In the genomic region with DNA sequence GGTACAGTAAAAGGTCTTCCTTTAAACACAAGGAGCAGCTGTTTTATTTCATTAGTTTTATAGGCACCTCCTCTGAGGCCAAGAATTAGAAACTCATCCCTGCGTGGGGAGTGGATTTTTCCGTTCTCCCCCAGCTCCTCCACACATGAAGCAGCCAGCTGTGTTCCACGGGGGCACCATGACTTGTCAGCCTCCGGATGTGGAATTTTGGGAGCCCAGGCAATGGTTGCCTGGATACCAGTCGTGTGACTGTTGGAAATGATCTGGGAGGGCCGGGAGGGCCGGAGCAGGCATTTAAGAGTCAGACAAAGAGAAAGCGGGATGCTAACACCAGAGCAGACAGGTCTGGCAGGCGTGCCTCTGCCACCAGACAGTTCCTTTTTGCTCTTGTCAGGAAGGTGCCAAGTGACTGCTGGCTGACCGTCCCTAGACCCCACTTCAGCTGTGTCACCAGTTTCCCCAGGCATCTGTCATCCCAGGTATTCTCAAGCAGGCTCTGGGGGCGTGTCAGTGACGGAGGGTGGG, we compare ENCODE assay signal across 13 cellular contexts. TPM values are rescaled to one million over a fixed set of nuclear protein-coding genes. Genes with fewer than 3 reads are reported as not detected.
DNase-seq lines count a peak whose midpoint lies in the region; ATAC-seq and TF ChIP-seq lines count a peak whose summit lies in the region.
"Had no signal": no experiment of that assay in that cellular context is flagged by ENCODE, and none has a peak within 500 bp of the region (broad histone marks: within the 10 kb centered on the region; RNA-seq: fewer than 3 reads in every experiment).

No MANE protein-coding gene starts in this region.

- H3K9me3 ChIP-seq in body of pancreas: no peaks in the 10 kb centered on the region
- H3K9me3 ChIP-seq in right atrium auricular region: no peaks in the 10 kb centered on the region
- H3K9me3 ChIP-seq: BE2C had no signal

- H3K4me1 ChIP-seq in body of pancreas (no peaks in the 10 kb centered on the region), right atrium auricular region (peaks cover 0 to 80% of the 10 kb centered on the region in 2 donors)

- no peaks in the 10 kb centered on the region for H3K9me3 Mint-ChIP-seq in activated CD4-positive, alpha-beta T cell treated with anti-CD3 and anti-CD28 coated beads for 36 hours (ENCODE audit: low read depth)
- H3K9me3 Mint-ChIP-seq: stimulated activated naive CD8-positive, alpha-beta T cell treated with anti-CD3 and anti-CD28 coated beads, Interleukin-15, amount 100 ng/mL, for 72 hours had no signal

- H3K27ac Mint-ChIP-seq in activated CD4-positive, alpha-beta T cell treated with anti-CD3 and anti-CD28 coated beads for 36 hours: no peak overlapping the region
- H3K27ac Mint-ChIP-seq: activated CD8-positive, alpha-beta memory T cell treated with anti-CD3 and anti-CD28 coated beads, Interleukin-2, amount 10 ng/mL, durations not matched to agents 7 days and 5 days had no signal

- TF ChIP-seq POLR2A in body of pancreas (IDR thresholded peaks at IDR 0.05): no peak

- H3K27me3 Mint-ChIP-seq in activated CD4-positive, alpha-beta T cell treated with anti-CD3 and anti-CD28 coated beads for 36 hours: no peaks in the 10 kb centered on the region
- H3K27me3 Mint-ChIP-seq: activated CD8-positive, alpha-beta memory T cell treated with anti-CD3 and anti-CD28 coated beads, Interleukin-2, amount 10 ng/mL, durations not matched to agents 7 days and 5 days; stimulated activated naive CD8-positive, alpha-beta T cell treated with anti-CD3 and anti-CD28 coated beads, Interleukin-15, amount 100 ng/mL, for 72 hours had no signal

- CTCF ChIA-PET in activated CD4-positive, alpha-beta T cell treated with anti-CD3 and anti-CD28 coated beads for 36 hours (lab: Charles Lee): interaction anchor here (0.8 to 1.8 kb wide), 4 partner anchors 9 to 388 kb away, joined by 3 to 6 read pairs (median 4); partner anchors contain the start of gene CDC42EP2

- H3K4me3 ChIP-seq in AG09309 (ENCODE audit: control insufficient read depth, low read depth, low read length) (no peak overlapping the region), body of pancreas (no peak overlapping the region), right atrium auricular region (no peak overlapping the region)
- H3K4me3 ChIP-seq: SK-N-MC had no signal

- POLR2A ChIA-PET in activated CD4-positive, alpha-beta T cell treated with anti-CD3 and anti-CD28 coated beads for 36 hours (lab: Charles Lee): interaction anchor here (0.5 to 0.6 kb wide), 2 partner anchors 15 to 846 kb away, joined by 3 to 4 read pairs; no protein-coding TSS in a partner anchor

- TF ChIP-seq CTCF in AG09309 (IDR thresholded peaks at IDR 0.05; ENCODE audit: control insufficient read depth, insufficient read depth, low read depth, low read length, missing control alignments) (no peak), body of pancreas (IDR thresholded peaks at IDR 0.05) (no peak), right atrium auricular region (IDR thresholded peaks at IDR 0.05) (no peak)

- WGBS in body of pancreas, 2 donors: 68 to 82% methylated on average over 6 to 12 of the region's 12 CpGs

- intact Hi-C loops in body of pancreas (cut with DNase I): no loop called here
- intact Hi-C loops in posterior cingulate gyrus (cut with DNase I): no loop called here
- intact Hi-C loops in activated CD4-positive, alpha-beta T cell treated with anti-CD3 and anti-CD28 coated beads for 36 hours (cut with DNase I, micrococcal nuclease): no loop called here

- DNase-seq in AG09309 (ENCODE audit: low read depth): peak; percentile 60
- DNase-seq in body of pancreas: peak in 2 of 4 donors; percentile 27 to 34
- peak; percentile 86 for DNase-seq in right atrium auricular region (ENCODE audit: low spot score)
- peak in 8 of 10 donors; percentile 48 to 96 (median 76) for DNase-seq in posterior cingulate gyrus
- no peak for DNase-seq in NCI-H1417 (lab: John Stamatoyannopoulos, UW)
- no peak for DNase-seq in stimulated activated CD4-positive, alpha-beta T cell treated with anti-CD3 and anti-CD28 coated beads, Interleukin-2, amount 100 ng/mL, for 24 hours
- DNase-seq in NCI-H2029 treated with DMSO at 0.1 percent for 48 hours (lab: John Stamatoyannopoulos, UW): no peak
- no peak for DNase-seq in activated CD4-positive, alpha-beta T cell treated with anti-CD3 and anti-CD28 coated beads for 36 hours
- DNase-seq: activated CD8-positive, alpha-beta memory T cell treated with anti-CD3 and anti-CD28 coated beads, Interleukin-2, amount 10 ng/mL, durations not matched to agents 7 days and 5 days; BE2C; stimulated activated naive CD8-positive, alpha-beta T cell treated with anti-CD3 and anti-CD28 coated beads, Interleukin-15, amount 100 ng/mL, for 72 hours had no signal

- no peaks in the 10 kb centered on the region for H3K27me3 ChIP-seq in body of pancreas
- no peaks in the 10 kb centered on the region for H3K27me3 ChIP-seq in right atrium auricular region
- H3K27me3 ChIP-seq: BE2C had no signal

- H3K36me3 Mint-ChIP-seq in activated CD4-positive, alpha-beta T cell treated with anti-CD3 and anti-CD28 coated beads for 36 hours (ENCODE audit: low read depth): peaks cover 42% of the 10 kb centered on the region

- H3K4me1 Mint-ChIP-seq in activated CD4-positive, alpha-beta T cell treated with anti-CD3 and anti-CD28 coated beads for 36 hours: no peaks in the 10 kb centered on the region
- H3K4me1 Mint-ChIP-seq: activated CD8-positive, alpha-beta memory T cell treated with anti-CD3 and anti-CD28 coated beads, Interleukin-2, amount 10 ng/mL, durations not matched to agents 7 days and 5 days; stimulated activated naive CD8-positive, alpha-beta T cell treated with anti-CD3 and anti-CD28 coated beads, Interleukin-15, amount 100 ng/mL, for 72 hours had no signal

- H3K36me3 ChIP-seq in body of pancreas (replicated peaks in 1 of 2; ENCODE audit: insufficient read depth in 1 of 2, low read depth in 2 of 2) (peaks cover 0 to 9% of the 10 kb centered on the region in 2 donors), right atrium auricular region (no peaks in the 10 kb centered on the region)
- H3K36me3 ChIP-seq: BE2C had no signal

- peak overlapping the region in 1 of 4 donors; percentile 42 for H3K27ac ChIP-seq in body of pancreas
- H3K27ac ChIP-seq in right atrium auricular region: peak overlapping the region; percentile 80 to 85
- H3K27ac ChIP-seq: epithelial cell of prostate, SK-N-MC had no signal

- H3K4me3 Mint-ChIP-seq in activated CD4-positive, alpha-beta T cell treated with anti-CD3 and anti-CD28 coated beads for 36 hours: no peak overlapping the region
- H3K4me3 Mint-ChIP-seq: activated CD8-positive, alpha-beta memory T cell treated with anti-CD3 and anti-CD28 coated beads, Interleukin-2, amount 10 ng/mL, durations not matched to agents 7 days and 5 days; stimulated activated naive CD8-positive, alpha-beta T cell treated with anti-CD3 and anti-CD28 coated beads, Interleukin-15, amount 100 ng/mL, for 72 hours had no signal

- ATAC-seq in body of pancreas: peak; percentile 16
- ATAC-seq in activated CD4-positive, alpha-beta T cell treated with anti-CD3 and anti-CD28 coated beads for 36 hours: no peak
- ATAC-seq: activated CD8-positive, alpha-beta memory T cell treated with anti-CD3 and anti-CD28 coated beads, Interleukin-2, amount 10 ng/mL, durations not matched to agents 7 days and 5 days; stimulated activated naive CD8-positive, alpha-beta T cell treated with anti-CD3 and anti-CD28 coated beads, Interleukin-15, amount 100 ng/mL, for 72 hours had no signal

RNA-seq across cellular contexts. Expression of gene CDC42EP2, which starts 15.9 kb away (rescaled TPM):
- total RNA-seq in body of pancreas (10 to 100 TPM in 1 of 2 donors, 1 to 10 TPM in 1; 8.3 to 16.8 TPM), right atrium auricular region (10 to 100 TPM; 14.4 to 31.0 TPM)
- total RNA-seq in activated CD4-positive, alpha-beta T cell treated with anti-CD3 and anti-CD28 coated beads for 36 hours: under 1 TPM; 0.91 to 0.93 TPM

RNA-seq across cellular contexts. Expression of gene DPF2, which starts 34.9 kb away (rescaled TPM):
- total RNA-seq in body of pancreas: 10 to 100 TPM; 18.1 to 30.1 TPM
- 10 to 100 TPM; 46.3 TPM for total RNA-seq in right atrium auricular region
- 10 to 100 TPM; 67.5 to 69.0 TPM for total RNA-seq in activated CD4-positive, alpha-beta T cell treated with anti-CD3 and anti-CD28 coated beads for 36 hours

RNA-seq across cellular contexts. Expression of gene POLA2, which starts 37.0 kb away (rescaled TPM):
- total RNA-seq in body of pancreas (10 to 100 TPM in 1 of 2 donors, 1 to 10 TPM in 1; 7.3 to 19.1 TPM), right atrium auricular region (10 to 100 TPM in 1 of 2 donors, 1 to 10 TPM in 1; 4.5 to 12.4 TPM)
- 10 to 100 TPM; 63.1 to 83.3 TPM for total RNA-seq in activated CD4-positive, alpha-beta T cell treated with anti-CD3 and anti-CD28 coated beads for 36 hours

RNA-seq across cellular contexts. Expression of gene TIGD3, which starts 55.8 kb away (rescaled TPM):
- total RNA-seq in body of pancreas: not detected
- total RNA-seq in right atrium auricular region: under 1 TPM in 1 of 2 donors, not detected in 1; 0.22 TPM
- total RNA-seq in activated CD4-positive, alpha-beta T cell treated with anti-CD3 and anti-CD28 coated beads for 36 hours: 1 to 10 TPM in 1 of 2 experiments, under 1 TPM in 1; 0.58 to 1.1 TPM

Comparison
In these comparisons a context has a peak if more than half of its experiments do, and no peak if none do; other contexts are left out.
1. DNase-seq: peak in AG09309 (single experiment), right atrium auricular region (single experiment) and posterior cingulate gyrus (8 of 10); none in NCI-H1417 (0 of 3), stimulated activated CD4-positive, alpha-beta T cell treated with anti-CD3 and anti-CD28 coated beads, Interleukin-2, amount 100 ng/mL, for 24 hours (0 of 2), NCI-H2029 treated with DMSO at 0.1 percent for 48 hours (single experiment) and activated CD4-positive, alpha-beta T cell treated with anti-CD3 and anti-CD28 coated beads for 36 hours (single experiment).
2. RNA of gene CDC42EP2, which starts 15.9 kb away (total RNA-seq): 14.4 to 31.0 TPM in right atrium auricular region and 8.3 to 16.8 TPM in body of pancreas; 0.91 to 0.93 TPM in activated CD4-positive, alpha-beta T cell treated with anti-CD3 and anti-CD28 coated beads for 36 hours; every median in the first group is over 4 times any median in the second.